ENCODE assay signal across 9 cellular contexts in genomic region chr5:149959406-149960236, GRCh38. TPM values are rescaled to one million over a fixed set of nuclear protein-coding genes. Genes with fewer than 3 reads are reported as not detected.
DNase-seq lines count a peak whose midpoint lies in the region; ATAC-seq, FAIRE-seq and TF ChIP-seq lines count a peak whose summit lies in the region.
"Had no signal": no experiment of that assay in that cellular context is flagged by ENCODE, and none has a peak within 500 bp of the region (broad histone marks: within the 10 kb centered on the region; RNA-seq: fewer than 3 reads in every experiment).

No MANE protein-coding gene starts in this region.

- H3K27ac ChIP-seq in skeletal muscle tissue (ENCODE audit: low read depth, low read length), result peak overlapping the region; percentile 88

- H3K9me3 ChIP-seq in iPS-15b (ENCODE audit: control insufficient read depth, insufficient read depth, low read length) (no peaks in the 10 kb centered on the region), skeletal muscle tissue (ENCODE audit: control insufficient read depth in 3 of 3, low read length in 3 of 3) (no peaks in the 10 kb centered on the region)

- peak; percentile 77 for FAIRE-seq in D721Med (lab: Jason Lieb, UNC)
- FAIRE-seq: colon had no signal

- H3K4me3 ChIP-seq in iPS-15b (ENCODE audit: low read depth, low read length) (peak overlapping the region; percentile 73), skeletal muscle tissue (ENCODE audit: low read length in 3 of 3) (peak overlapping the region; percentile 75 to 83 (median 76))

- peak; percentile 38 for TF ChIP-seq CTCF in D721Med (IDR thresholded peaks at IDR 0.05; ENCODE audit: insufficient read depth, missing control alignments)

- peak overlapping the region; percentile 41 for H3K9ac ChIP-seq in iPS-15b (ENCODE audit: low read depth, low read length)
- peak overlapping the region; percentile 69 to 92 (median 83) for H3K9ac ChIP-seq in skeletal muscle tissue (ENCODE audit: low read depth in 1 of 3, low read length in 3 of 3)

- DNase-seq in D721Med (ENCODE audit: insufficient read length, low spot score) (no peak), SKM-1 (lab: John Stamatoyannopoulos, UW; ENCODE audit: unreplicated experiment) (peak; percentile 33), amniotic stem cell (lab: John Stamatoyannopoulos, UW) (peak; percentile 71)

- H3K36me3 ChIP-seq in iPS-15b (ENCODE audit: control insufficient read depth, insufficient read depth, low read length) (no peaks in the 10 kb centered on the region), skeletal muscle tissue (ENCODE audit: control insufficient read depth in 3 of 3, insufficient read depth in 3 of 3, low read length in 3 of 3) (no peaks in the 10 kb centered on the region)

- H3K4me1 ChIP-seq in iPS-15b (ENCODE audit: control insufficient read depth, insufficient read depth, low read length) (peaks cover 7% of the 10 kb centered on the region), skeletal muscle tissue (ENCODE audit: control insufficient read depth in 3 of 3, insufficient read depth in 3 of 3, low read length in 3 of 3) (peaks cover 12 to 13% (median 13%) of the 10 kb centered on the region in 3 donors)

- H3K27me3 ChIP-seq in iPS-15b (ENCODE audit: control insufficient read depth, insufficient read depth, low read length), result peaks cover 9% of the 10 kb centered on the region
- H3K27me3 ChIP-seq in skeletal muscle tissue (ENCODE audit: control insufficient read depth in 3 of 3, insufficient read depth in 3 of 3, low read length in 3 of 3), result no peaks in the 10 kb centered on the region

- ATAC-seq in HG03378 (IDR thresholded peaks at IDR 0.05; ENCODE audit: unreplicated experiment) (peak; percentile 28), GM19324 (IDR thresholded peaks at IDR 0.05; ENCODE audit: low FRiP score, unreplicated experiment) (no peak), HG03108 (IDR thresholded peaks at IDR 0.05; ENCODE audit: unreplicated experiment) (no peak)

RNA-seq across cellular contexts. Expression of gene SLC26A2, which starts 0.9 kb away (rescaled TPM):
- 14.6 TPM for total RNA-seq in skeletal muscle tissue

RNA-seq across cellular contexts. Expression of gene PDE6A, which starts 15.0 kb away (rescaled TPM):
- not detected for total RNA-seq in skeletal muscle tissue

RNA-seq across cellular contexts. Expression of gene TIGD6, which starts 40.8 kb away (rescaled TPM):
- 6.3 TPM for total RNA-seq in skeletal muscle tissue

RNA-seq across cellular contexts. Expression of gene HMGXB3, which starts 40.9 kb away (rescaled TPM):
- 14.1 TPM for total RNA-seq in skeletal muscle tissue
